In genomic region chr19:9934132-9934950, GRCh38 we compare ENCODE assay signal across 9 cellular contexts. TPM values are rescaled to one million over a fixed set of nuclear protein-coding genes. Genes with fewer than 3 reads are reported as not detected.
A peak's percentile ranks its signal among the peaks of the same experiment; 100 is the strongest.
DNase-seq lines count a peak whose midpoint lies in the region; ATAC-seq, FAIRE-seq and TF ChIP-seq lines count a peak whose summit lies in the region.
"Had no signal": no experiment of that assay in that cellular context is flagged by ENCODE, and none has a peak within 500 bp of the region (broad histone marks: within the 10 kb centered on the region; RNA-seq: fewer than 3 reads in every experiment).

No MANE protein-coding gene starts in this region.

- H3K27ac Mint-ChIP-seq in CD8-positive, alpha-beta memory T cell: peak overlapping the region in 2 of 8 donors; percentile 40 to 46
- H3K27ac Mint-ChIP-seq: activated naive CD8-positive, alpha-beta T cell had no signal

- peaks cover 23% of the 10 kb centered on the region for H3K4me1 ChIP-seq in CD8-positive, alpha-beta memory T cell (ENCODE audit: insufficient read depth, low read length)
- peaks cover 12 to 31% of the 10 kb centered on the region in 2 donors for H3K4me1 ChIP-seq in thoracic aorta (ENCODE audit: control insufficient read depth in 1 of 2, low read depth in 2 of 2)

- peaks cover 33% of the 10 kb centered on the region for H3K27me3 ChIP-seq in CD8-positive, alpha-beta memory T cell (ENCODE audit: insufficient read depth, low read length, poor library complexity, severe bottlenecking)
- H3K27me3 ChIP-seq in thoracic aorta (replicated peaks; ENCODE audit: insufficient read depth): no peaks in the 10 kb centered on the region

- H3K27me3 Mint-ChIP-seq in CD8-positive, alpha-beta memory T cell: peaks cover 37 to 58% of the 10 kb centered on the region in 2 donors

- H3K27ac ChIP-seq in CD8-positive, alpha-beta memory T cell (ENCODE audit: low read depth, low read length): no peak overlapping the region
- no peak overlapping the region for H3K27ac ChIP-seq in thoracic aorta

- in situ Hi-C loops in SK-MEL-5 (cut with HindIII; ENCODE audit: low pct_unique_long_range_greater_than_20kb, low sequenced_read_pairs): no loop called here

- no peaks in the 10 kb centered on the region for H3K36me3 Mint-ChIP-seq in CD8-positive, alpha-beta memory T cell
- H3K36me3 Mint-ChIP-seq: activated naive CD8-positive, alpha-beta T cell had no signal

- H3K9me3 ChIP-seq in CD8-positive, alpha-beta memory T cell (ENCODE audit: low read length): no peaks in the 10 kb centered on the region
- H3K9me3 ChIP-seq in thoracic aorta: no peaks in the 10 kb centered on the region

- POLR2A ChIA-PET in CD8-positive, alpha-beta memory T cell (lab: Charles Lee): no interaction called here

- TF ChIP-seq CTCF in omental fat pad (IDR thresholded peaks at IDR 0.05) (peak in 2 of 3 donors; percentile 70 to 82), thoracic aorta (IDR thresholded peaks at IDR 0.05) (peak; percentile 87)

- H3K4me1 Mint-ChIP-seq in CD8-positive, alpha-beta memory T cell: peaks cover 24 to 34% (median 32%) of the 10 kb centered on the region in 3 donors

- no peaks in the 10 kb centered on the region for H3K36me3 ChIP-seq in CD8-positive, alpha-beta memory T cell (ENCODE audit: insufficient read depth, low read length)
- H3K36me3 ChIP-seq in thoracic aorta: no peaks in the 10 kb centered on the region

- peak overlapping the region in 3 of 7 donors; percentile 25 to 32 (median 26) for H3K4me3 Mint-ChIP-seq in CD8-positive, alpha-beta memory T cell

- CTCF ChIA-PET in CD8-positive, alpha-beta memory T cell (lab: Charles Lee): interaction anchor here (2.3 kb wide), 1 partner anchor 93 kb away, joined by 15 read pairs; no protein-coding TSS in a partner anchor

- ATAC-seq in HG03135 (IDR thresholded peaks at IDR 0.05; ENCODE audit: unreplicated experiment) (peak; percentile 60), omental fat pad (ENCODE audit: low FRiP score) (peak; percentile 69), thoracic aorta (ENCODE audit: insufficient number of reproducible peaks, low FRiP score, low read depth) (peak; percentile 64), HG03432 (IDR thresholded peaks at IDR 0.05; ENCODE audit: unreplicated experiment) (no peak)

- peaks cover 0 to 2% (median 0%) of the 10 kb centered on the region in 5 donors for H3K9me3 Mint-ChIP-seq in CD8-positive, alpha-beta memory T cell

- FAIRE-seq in frontal cortex (lab: Jason Lieb, UNC): no peak

- DNase-seq in CD8-positive, alpha-beta memory T cell: peak; percentile 72 to 84 (median 78)
- peak; percentile 83 for DNase-seq in SK-MEL-5 (ENCODE audit: low read depth, low spot score)
- DNase-seq in activated gamma-delta T cell (lab: John Stamatoyannopoulos, UW): peak; percentile 48
- DNase-seq in frontal cortex (ENCODE audit: low spot score in 2 of 2): peak; percentile 72 to 83
- DNase-seq in omental fat pad (ENCODE audit: low spot score): peak; percentile 76
- DNase-seq in thoracic aorta (ENCODE audit: low spot score): no peak

- H3K4me3 ChIP-seq in CD8-positive, alpha-beta memory T cell (ENCODE audit: low read length): no peak overlapping the region
- no peak overlapping the region for H3K4me3 ChIP-seq in thoracic aorta

RNA-seq across cellular contexts. Expression of gene OLFM2, which starts 2.0 kb away (rescaled TPM):
- under 1 TPM; 0.40 to 0.90 TPM for total RNA-seq in CD8-positive, alpha-beta memory T cell
- 4.6 TPM for polyA plus RNA-seq in CD8-positive, alpha-beta memory T cell
- 10.6 and 14.6 TPM in 2 replicates for total RNA-seq in SK-MEL-5 (2014; rRNA removed; shearing (Covaris generic))
- 58.6 and 65.9 TPM in 2 replicates for polyA plus RNA-seq in SK-MEL-5 (2015; cell fraction: cytosol; rRNA removed)
- polyA plus RNA-seq in SK-MEL-5 (2015; cell fraction: nucleus; rRNA removed): 4.9 and 7.4 TPM in 2 replicates
- total RNA-seq in frontal cortex (86.4 TPM), omental fat pad (10 to 100 TPM; 12.9 to 41.3 (median 23.6) TPM), thoracic aorta (10 to 100 TPM in 1 of 2 donors, 1 to 10 TPM in 1; 5.8 to 13.4 TPM)
